Comparison of ENCODE assay signal across 8 cellular contexts in genomic region chr19:2837430-2837829, GRCh38. TPM values are rescaled to one million over a fixed set of nuclear protein-coding genes. Genes with fewer than 3 reads are reported as not detected.
"Had no signal": no experiment of that assay in that cellular context is flagged by ENCODE, and none has a peak within 500 bp of the region (broad histone marks: within the 10 kb centered on the region; RNA-seq: fewer than 3 reads in every experiment).

No MANE protein-coding gene starts in this region.

- H3K9ac ChIP-seq: KMS-11 had no signal

- H3K4me2 ChIP-seq: KMS-11 had no signal

- H3K4me3 ChIP-seq: K562 had no signal

- H3K27ac ChIP-seq: HL-60, KMS-11 had no signal

- DNase-seq: IMR-90, KBM-7, KG1 had no signal

- FAIRE-seq: HTR-8/SVneo, K562 had no signal

- ATAC-seq: K562 had no signal

RNA-seq across cellular contexts. Expression of gene ZNF556, which starts 29.7 kb away (rescaled TPM):
- total RNA-seq: IMR-90 had no signal
- polyA plus RNA-seq: IgD-negative memory B cell, IMR-90 had no signal
